Comparison of ENCODE assay signal across 32 cellular contexts in the genomic region with DNA sequence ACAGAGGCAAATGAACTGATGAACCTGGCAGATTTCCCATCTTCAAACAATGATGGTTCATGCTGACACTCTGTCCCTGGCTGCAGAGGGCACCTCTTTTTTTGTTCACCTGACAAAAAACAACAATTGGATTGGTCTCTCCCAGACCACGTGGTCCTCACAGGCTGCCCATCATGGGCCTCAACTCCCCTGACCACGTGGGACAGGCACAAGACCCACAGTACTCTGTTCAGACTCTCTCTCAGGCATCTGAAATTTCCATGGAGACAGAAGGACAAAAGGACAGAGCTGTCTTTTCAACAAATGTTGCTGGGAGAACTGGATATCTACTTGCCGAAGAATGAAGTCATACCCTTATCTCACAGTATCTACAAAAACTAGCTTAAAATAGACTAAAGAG. TPM values are rescaled to one million over a fixed set of nuclear protein-coding genes. Genes with fewer than 3 reads are reported as not detected.
"Had no signal": no experiment of that assay in that cellular context is flagged by ENCODE, and none has a peak within 500 bp of the region (broad histone marks: within the 10 kb centered on the region; RNA-seq: fewer than 3 reads in every experiment).

No MANE protein-coding gene starts in this region.

- H3K4me3 ChIP-seq: coronary artery, dorsolateral prefrontal cortex, esophagus muscularis mucosa, gastrocnemius medialis, heart left ventricle had no signal

- H3K9me3 Mint-ChIP-seq: activated CD4-positive, alpha-beta memory T cell treated with anti-CD3 and anti-CD28 coated beads, Interleukin-2, amount 10 ng/mL, durations not matched to agents 7 days and 5 days; activated CD4-positive, alpha-beta T cell treated with anti-CD3 and anti-CD28 coated beads, Interleukin-2, amount 10 ng/mL, durations not matched to agents 7 days and 5 days; activated naive CD4-positive, alpha-beta T cell treated with anti-CD3 and anti-CD28 coated beads, Interleukin-2, amount 10 ng/mL, durations not matched to agents 7 days and 5 days; activated T-cell treated with anti-CD3 and anti-CD28 coated beads, Interleukin-2, amount 50 U/mL, for 24 hours; central memory CD8-positive, alpha-beta T cell; dendritic cell treated with granulocyte-macrophage colony-stimulating factor and Interleukin-4, amounts not matched to agents 40 ng/mL and 50 ng/mL, for 4 days had no signal

- H3K27ac ChIP-seq: brain microvascular endothelial cell, coronary artery, esophagus muscularis mucosa, foreskin keratinocyte, gastrocnemius medialis, heart left ventricle, VCaP had no signal

- H3K27ac Mint-ChIP-seq: activated CD4-positive, alpha-beta memory T cell treated with anti-CD3 and anti-CD28 coated beads, Interleukin-2, amount 10 ng/mL, durations not matched to agents 7 days and 5 days; activated CD4-positive, alpha-beta T cell treated with anti-CD3 and anti-CD28 coated beads, Interleukin-2, amount 10 ng/mL, durations not matched to agents 7 days and 5 days; activated naive CD4-positive, alpha-beta T cell treated with anti-CD3 and anti-CD28 coated beads, Interleukin-2, amount 10 ng/mL, durations not matched to agents 7 days and 5 days; activated naive CD8-positive, alpha-beta T cell; activated T-cell treated with anti-CD3 and anti-CD28 coated beads, Interleukin-2, amount 50 U/mL, for 24 hours; activated T-cell treated with anti-CD3 and anti-CD28 coated beads, Interleukin-2, amount 50 U/mL, for 72 hours; dendritic cell treated with granulocyte-macrophage colony-stimulating factor and Interleukin-4, amounts not matched to agents 40 ng/mL and 50 ng/mL, for 4 days; WTC11 had no signal

- FAIRE-seq: astrocyte, bronchial epithelial cell, TTC549 had no signal

- ATAC-seq: activated T-cell treated with anti-CD3 and anti-CD28 coated beads, Interleukin-2, amount 50 U/mL, for 72 hours; foreskin keratinocyte; gastrocnemius medialis; heart left ventricle; WTC11 had no signal

- H3K36me3 ChIP-seq: brain microvascular endothelial cell, esophagus muscularis mucosa, gastrocnemius medialis, heart left ventricle had no signal

- H3K4me1 ChIP-seq: esophagus muscularis mucosa, foreskin keratinocyte, gastrocnemius medialis, heart left ventricle had no signal

- H3K9me3 ChIP-seq: esophagus muscularis mucosa, gastrocnemius medialis, heart left ventricle had no signal

- DNase-seq: activated CD4-positive, alpha-beta memory T cell treated with anti-CD3 and anti-CD28 coated beads, Interleukin-2, amount 10 ng/mL, durations not matched to agents 7 days and 5 days; activated CD4-positive, alpha-beta T cell treated with anti-CD3 and anti-CD28 coated beads for 1 hour; activated CD4-positive, alpha-beta T cell treated with anti-CD3 and anti-CD28 coated beads for 4 hours; activated CD4-positive, alpha-beta T cell treated with anti-CD3 and anti-CD28 coated beads, Interleukin-2, amount 10 ng/mL, durations not matched to agents 7 days and 5 days; activated CD4-positive, alpha-beta T cell treated with anti-CD3 and anti-CD28 coated beads, Interleukin-2, amount 50 U/mL, for 4 hours; activated CD8-positive, alpha-beta memory T cell treated with anti-CD3 and anti-CD28 coated beads, Interleukin-2, amount 50 U/mL, for 48 hours; activated gamma-delta T cell; activated naive CD4-positive, alpha-beta T cell; activated naive CD4-positive, alpha-beta T cell treated with anti-CD3 and anti-CD28 coated beads, Interleukin-2, amount 10 ng/mL, durations not matched to agents 7 days and 5 days; activated T-cell treated with anti-CD3 and anti-CD28 coated beads for 4 hours; activated T-cell treated with anti-CD3 and anti-CD28 coated beads, Interleukin-2, amount 50 U/mL, for 24 hours; activated T-cell treated with anti-CD3 and anti-CD28 coated beads, Interleukin-2, amount 50 U/mL, for 72 hours; amniotic stem cell; brain microvascular endothelial cell; dorsolateral prefrontal cortex; effector memory CD4-positive, alpha-beta T cell; erythroblast; foreskin keratinocyte; gastrocnemius medialis; glutamatergic neuron; heart left ventricle; T-helper 2 cell had no signal

- H3K36me3 Mint-ChIP-seq: activated naive CD4-positive, alpha-beta T cell treated with anti-CD3 and anti-CD28 coated beads, Interleukin-2, amount 10 ng/mL, durations not matched to agents 7 days and 5 days; activated naive CD8-positive, alpha-beta T cell; WTC11 had no signal

- H3K27me3 ChIP-seq: brain microvascular endothelial cell had no signal

RNA-seq across cellular contexts. Expression of a gene that starts 12.1 kb away (rescaled TPM):
- total RNA-seq: activated CD4-positive, alpha-beta memory T cell treated with anti-CD3 and anti-CD28 coated beads, Interleukin-2, amount 10 ng/mL, durations not matched to agents 7 days and 5 days; activated CD4-positive, alpha-beta T cell treated with anti-CD3 and anti-CD28 coated beads, Interleukin-2, amount 10 ng/mL, durations not matched to agents 7 days and 5 days; activated T-cell treated with anti-CD3 and anti-CD28 coated beads, Interleukin-2, amount 50 U/mL, for 72 hours; bronchial epithelial cell; foreskin keratinocyte; gastrocnemius medialis had no signal
- polyA plus RNA-seq: foreskin keratinocyte, heart left ventricle had no signal
